8 cellular contexts compared by ENCODE assay signal in the genomic region with DNA sequence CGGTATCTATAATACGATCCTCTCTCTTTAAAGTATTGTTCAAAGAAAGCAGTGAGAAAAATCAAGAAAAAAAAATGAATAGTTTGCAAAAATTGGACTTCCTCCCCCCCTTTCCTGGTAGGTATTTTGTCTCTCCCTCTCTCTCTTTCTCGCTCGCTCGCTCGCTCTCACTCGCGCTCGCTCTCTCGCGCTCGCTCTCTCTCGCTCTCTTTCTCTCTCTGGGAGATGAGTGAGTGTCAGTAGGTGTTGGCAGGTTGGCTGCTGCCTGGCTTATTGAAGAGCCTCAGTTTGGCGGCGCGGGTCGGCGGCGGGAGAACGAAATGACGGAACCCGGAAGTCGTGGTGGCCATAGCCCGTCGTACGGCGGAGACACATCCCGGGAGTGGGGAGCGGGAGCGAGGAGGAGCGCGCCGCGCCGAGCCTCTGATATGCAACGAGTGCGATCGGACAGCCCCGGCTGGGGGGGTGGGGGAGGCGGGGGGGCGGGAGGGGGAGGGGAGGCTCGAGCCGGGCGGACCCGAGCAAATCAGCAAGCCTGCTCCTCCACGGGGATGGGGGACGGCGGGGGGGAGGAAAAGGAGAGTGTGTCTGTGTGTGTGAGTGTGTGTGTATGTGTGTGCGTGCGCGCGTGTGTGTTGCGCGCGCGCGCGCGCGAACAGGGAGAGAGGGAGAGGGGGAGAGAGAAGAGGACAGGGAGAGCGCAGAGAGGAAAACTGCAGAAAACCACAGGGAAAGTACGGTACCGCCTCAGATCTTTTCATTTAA. TPM values are rescaled to one million over a fixed set of nuclear protein-coding genes. Genes with fewer than 3 reads are reported as not detected.
A peak's percentile ranks its signal among the peaks of the same experiment; 100 is the strongest.
DNase-seq lines count a peak whose midpoint lies in the region; ATAC-seq and TF ChIP-seq lines count a peak whose summit lies in the region.

Gene MEIS2 (minus strand): TSS at position 441 of the 765 bp plus-strand sequence. CDS start 1,083 bp downstream, outside the sequence.

- no peaks in the 10 kb centered on the region for H3K27me3 Mint-ChIP-seq in Caco-2 (ENCODE audit: insufficient read depth, unreplicated experiment)

- CTCF ChIA-PET in Caco-2 (lab: Charles Lee) (interaction anchor here (0.5 to 1.1 kb wide), 3 partner anchors 15 to 601 kb away, joined by 3 to 5 read pairs (median 3); no protein-coding TSS in a partner anchor), OCI-LY7 (lab: Charles Lee; ENCODE audit: unreplicated experiment) (interaction anchor here (0.6 kb wide), 1 partner anchor 225 kb away, joined by 4 read pairs; no protein-coding TSS in a partner anchor)

- peaks cover 17% of the 10 kb centered on the region for H3K4me1 Mint-ChIP-seq in Caco-2 (ENCODE audit: low read depth, unreplicated experiment)

- no peak for TF ChIP-seq CTCF in Caco-2 (IDR thresholded peaks at IDR 0.05; ENCODE audit: insufficient read depth in 1 of 2, low read depth in 1 of 2, low read length in 1 of 2, severe bottlenecking in 1 of 2, unreplicated experiment in 1 of 2)
- no peak for TF ChIP-seq CTCF in GM20000 (IDR thresholded peaks at IDR 0.05; ENCODE audit: extremely low read depth, missing control alignments)
- no peak for TF ChIP-seq CTCF in OCI-LY7 (conservative IDR thresholded peaks at IDR 0.05; ENCODE audit: low read length)
- TF ChIP-seq CTCF in neutrophil (IDR thresholded peaks at IDR 0.05), result no peak

- DNase-seq in Caco-2 (peak; percentile 92 to 96), GM20000 (ENCODE audit: low spot score) (peak; percentile 85), OCI-LY7 (ENCODE audit: low spot score) (peak; percentile 89), adipocyte (ENCODE audit: low read depth) (peak; percentile 96), head of caudate nucleus (peak; percentile 83 to 96 (median 91))
- DNase-seq in Jurkat, Clone E6-1 (ENCODE audit: low read depth, low spot score), result peak; percentile 69

- peak within 1 kb of the TSS; percentile 80 for H2AFZ ChIP-seq in OCI-LY7 (ENCODE audit: low read length)

- peaks cover 18% of the 10 kb centered on the region; the same call in 1 of the 2 replicates for H3K79me2 ChIP-seq in OCI-LY7 (ENCODE audit: insufficient read depth, low read depth, low read length)

- H4K20me1 ChIP-seq in OCI-LY7 (ENCODE audit: insufficient read depth, low read length), result peaks cover 15% of the 10 kb centered on the region; the same call in 1 of the 2 replicates

- peak within 1 kb of the TSS; percentile 96 for H3K27ac ChIP-seq in OCI-LY7 (ENCODE audit: low read depth, low read length, poor library complexity, severe bottlenecking)
- H3K27ac ChIP-seq in neutrophil, result no peak within 1 kb of the TSS

- H3K9ac ChIP-seq in adipocyte (ENCODE audit: low read length), result peak within 1 kb of the TSS; percentile 100

- no peaks in the 10 kb centered on the region for H3K9me3 Mint-ChIP-seq in Caco-2 (ENCODE audit: unreplicated experiment)

- H3K4me3 ChIP-seq in Caco-2 (ENCODE audit: low read depth, low read length) (peak within 1 kb of the TSS; percentile 89), OCI-LY7 (ENCODE audit: low read depth, low read length, poor library complexity, severe bottlenecking) (peak within 1 kb of the TSS; percentile 87), adipocyte (ENCODE audit: low read length) (peak within 1 kb of the TSS; percentile 98), neutrophil (ENCODE audit: low read depth in 1 of 2, low read length in 1 of 2) (peak within 1 kb of the TSS; percentile 50 to 61)
- peak within 1 kb of the TSS; percentile 63 for H3K4me3 ChIP-seq in Jurkat, Clone E6-1 (ENCODE audit: low read length)

- BruUV-seq in Caco-2 (replicated peaks; lab: Mats Ljungman, UMichigan) (no TSS peak), OCI-LY7 (replicated peaks; lab: Mats Ljungman, UMichigan) (no TSS peak)

- peaks cover 34% of the 10 kb centered on the region for H3K36me3 Mint-ChIP-seq in Caco-2 (ENCODE audit: insufficient read depth, unreplicated experiment)

- POLR2A ChIA-PET in Caco-2 (lab: Charles Lee) (interaction anchor here (0.6 kb wide), 1 partner anchor 81 kb away, joined by 4 read pairs; no protein-coding TSS in a partner anchor), OCI-LY7 (lab: Charles Lee) (interaction anchor here (0.6 to 1.2 kb wide), 7 partner anchors 11 to 936 kb away, joined by 3 to 4 read pairs (median 3); partner anchors contain the start of gene CDIN1)

- ATAC-seq in GM18858 (IDR thresholded peaks at IDR 0.05; ENCODE audit: unreplicated experiment), result no peak

- H3K4me1 ChIP-seq in Caco-2 (peaks cover 5% of the 10 kb centered on the region; the same call in 1 of the 2 replicates), OCI-LY7 (ENCODE audit: insufficient read depth, low read length, poor library complexity, severe bottlenecking) (peaks cover 21% of the 10 kb centered on the region), adipocyte (ENCODE audit: control insufficient read depth, insufficient read depth, low read length) (peaks cover 9% of the 10 kb centered on the region), neutrophil (ENCODE audit: control insufficient read depth in 1 of 2, insufficient read depth in 1 of 2, low read depth in 1 of 2, low read length in 1 of 2) (peaks cover 28 to 34% of the 10 kb centered on the region in 2 experiments)

- no peaks in the 10 kb centered on the region for H3K9me2 ChIP-seq in OCI-LY7 (ENCODE audit: insufficient read depth, low read length)

- H3K4me2 ChIP-seq in OCI-LY7 (ENCODE audit: low read length), result peak within 1 kb of the TSS; percentile 69

- H3K36me3 ChIP-seq in Caco-2 (ENCODE audit: control insufficient read depth, insufficient read depth, low read length) (no peaks in the 10 kb centered on the region), OCI-LY7 (ENCODE audit: insufficient read depth, low read length) (no peaks in the 10 kb centered on the region; the same call in 1 of the 2 replicates), adipocyte (ENCODE audit: control insufficient read depth, insufficient read depth, low read length, severe bottlenecking) (no peaks in the 10 kb centered on the region), neutrophil (no peaks in the 10 kb centered on the region)

- peak within 1 kb of the TSS; percentile 90 for H3K4me3 Mint-ChIP-seq in Caco-2 (ENCODE audit: unreplicated experiment)

- intact Hi-C loops in Caco-2 (cut with micrococcal nuclease; ENCODE audit: unreplicated experiment), result loop anchor here (1.0 to 5.0 kb wide), 4 partner anchors 12 to 123 kb away; no protein-coding TSS in a partner anchor
- intact Hi-C loops in OCI-LY7 (cut with micrococcal nuclease; ENCODE audit: unreplicated experiment), result loop anchor here (2.0 to 5.0 kb wide), 4 partner anchors 68 to 1553 kb away; partner anchors contain the start of genes CDIN1 and DPH6
- intact Hi-C loops in head of caudate nucleus (cut with DNase I), result loop anchor here (5.0 kb wide), 1 partner anchor 83 kb away; no protein-coding TSS in a partner anchor

- H3K27ac Mint-ChIP-seq in Caco-2 (ENCODE audit: unreplicated experiment), result peak within 1 kb of the TSS; percentile 91

- H3K9me3 ChIP-seq in Caco-2, result no peaks in the 10 kb centered on the region
- H3K9me3 ChIP-seq in OCI-LY7 (ENCODE audit: low read length), result no peaks in the 10 kb centered on the region
- H3K9me3 ChIP-seq in adipocyte (ENCODE audit: control insufficient read depth, low read length), result no peaks in the 10 kb centered on the region
- H3K9me3 ChIP-seq in neutrophil, result no peaks in the 10 kb centered on the region

- H3K27me3 ChIP-seq in Caco-2 (replicated peaks; ENCODE audit: control insufficient read depth, insufficient read depth, low read length), result no peaks in the 10 kb centered on the region
- H3K27me3 ChIP-seq in adipocyte (replicated peaks; ENCODE audit: control insufficient read depth, insufficient read depth, low read length), result no peaks in the 10 kb centered on the region
- peaks cover 100% of the 10 kb centered on the region for H3K27me3 ChIP-seq in neutrophil

RNA-seq across cellular contexts. Expression of gene MEIS2, which starts in this region (rescaled TPM):
- total RNA-seq in Caco-2 (2022), result 28.5 and 28.7 TPM in 2 replicates
- polyA plus RNA-seq in Jurkat, Clone E6-1 (2012; ENCODE audit: insufficient read depth, insufficient read length), result 14.4 TPM
- total RNA-seq in OCI-LY7 (2014; rRNA removed; shearing (Covaris generic)), result 31.7 and 35.8 TPM in 2 replicates
- 31.0 and 32.6 TPM in 2 replicates for total RNA-seq in OCI-LY7 (2022)
